In the genomic region with DNA sequence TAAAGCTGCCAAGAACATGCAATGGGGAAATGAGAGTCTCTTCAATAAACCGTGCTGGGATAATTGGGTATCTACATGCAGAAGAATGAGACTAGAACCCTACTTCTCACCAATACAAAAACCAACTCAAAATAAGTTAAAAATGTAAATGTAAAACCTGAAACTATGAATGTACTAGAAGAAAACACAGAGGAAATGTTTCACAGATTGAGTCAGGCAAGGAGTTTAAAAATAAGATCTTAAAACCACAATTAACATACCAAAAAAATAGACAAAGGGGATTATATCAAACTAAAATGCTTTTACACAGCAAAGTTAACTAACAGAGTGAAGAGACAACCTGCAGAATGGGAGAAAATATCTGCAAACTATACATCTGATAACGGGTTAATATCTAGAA, we compare ENCODE assay signal across 35 cellular contexts.
"Had no signal": no experiment of that assay in that cellular context is flagged by ENCODE, and none has a peak within 500 bp of the region (broad histone marks: within the 10 kb centered on the region; RNA-seq: fewer than 3 reads in every experiment).

No MANE protein-coding gene starts in this region.

- H3K9me3 ChIP-seq: adrenal gland, esophagus muscularis mucosa had no signal

- H3K27ac ChIP-seq: adrenal gland, ascending aorta, breast epithelium, cardiac muscle cell, esophagus muscularis mucosa, gastroesophageal sphincter, WERI-Rb-1 had no signal

- H3K4me3 ChIP-seq: adrenal gland, ascending aorta, breast epithelium, cardiac muscle cell, esophagus muscularis mucosa, gastroesophageal sphincter had no signal

- H3K27ac Mint-ChIP-seq: activated B cell treated with CpG ODN at 0.5 μM for 24 hours; activated CD8-positive, alpha-beta T cell treated with anti-CD3 and anti-CD28 coated beads for 36 hours; activated naive CD4-positive, alpha-beta T cell treated with anti-CD3 and anti-CD28 coated beads, Interleukin-2, amount 50 U/mL, for 24 hours; activated naive CD8-positive, alpha-beta T cell treated with anti-CD3 and anti-CD28 coated beads for 36 hours; activated naive CD8-positive, alpha-beta T cell treated with anti-CD3 and anti-CD28 coated beads, Interleukin-2, amount 50 U/mL, for 24 hours; activated T-helper 17 cell treated with anti-CD3 and anti-CD28 coated beads, Interleukin-2, amount 50 U/mL, for 72 hours; brain; effector memory CD8-positive, alpha-beta T cell; T-helper 17 cell; T-helper 2 cell treated with Interferon-gamma antibody and Interleukin-4, amounts not matched to agents 5 μg/mL and 100 μg/mL, for 36 hours had no signal

- H3K36me3 ChIP-seq: adrenal gland, breast epithelium, cardiac muscle cell had no signal

- H3K4me1 Mint-ChIP-seq: activated B cell treated with CpG ODN at 0.5 μM for 24 hours; activated naive CD4-positive, alpha-beta T cell treated with anti-CD3 and anti-CD28 coated beads, Interleukin-2, amount 50 U/mL, for 24 hours; activated naive CD8-positive, alpha-beta T cell treated with anti-CD3 and anti-CD28 coated beads, Interleukin-2, amount 50 U/mL, for 24 hours; T-helper 17 cell had no signal

- H3K4me3 Mint-ChIP-seq: activated B cell treated with CpG ODN at 0.5 μM for 24 hours; activated CD8-positive, alpha-beta T cell treated with anti-CD3 and anti-CD28 coated beads for 36 hours; activated naive CD4-positive, alpha-beta T cell treated with anti-CD3 and anti-CD28 coated beads, Interleukin-2, amount 50 U/mL, for 24 hours; activated naive CD8-positive, alpha-beta T cell treated with anti-CD3 and anti-CD28 coated beads for 36 hours; activated naive CD8-positive, alpha-beta T cell treated with anti-CD3 and anti-CD28 coated beads, Interleukin-2, amount 50 U/mL, for 24 hours; activated T-cell treated with anti-CD3 and anti-CD28 coated beads, Interleukin-2, amount 50 U/mL, for 4 hours; activated T-helper 17 cell treated with anti-CD3 and anti-CD28 coated beads, Interleukin-2, amount 50 U/mL, for 72 hours; brain; effector memory CD8-positive, alpha-beta T cell; T-helper 17 cell; T-helper 2 cell treated with Interferon-gamma antibody and Interleukin-4, amounts not matched to agents 5 μg/mL and 100 μg/mL, for 36 hours had no signal

- DNase-seq: activated B cell treated with CpG ODN at 0.5 μM for 24 hours; activated CD4-positive, alpha-beta T cell treated with anti-CD3 and anti-CD28 coated beads for 48 hours; activated CD4-positive, alpha-beta T cell treated with anti-CD3 and anti-CD28 coated beads, Interleukin-2, amount 50 U/mL, for 1 hour; activated CD4-positive, alpha-beta T cell treated with anti-CD3 and anti-CD28 coated beads, Interleukin-2, amount 50 U/mL, for 48 hours; activated CD8-positive, alpha-beta memory T cell treated with anti-CD3 and anti-CD28 coated beads for 24 hours; activated CD8-positive, alpha-beta T cell treated with anti-CD3 and anti-CD28 coated beads for 36 hours; activated effector memory CD4-positive, alpha-beta T cell treated with Interleukin-2 at 50 U/mL for 16 hours; activated gamma-delta T cell treated with Interleukin-2 at 50 U/mL for 16 hours; activated naive CD4-positive, alpha-beta T cell treated with Interleukin-2 at 50 U/mL for 16 hours; activated naive CD8-positive, alpha-beta T cell treated with anti-CD3 and anti-CD28 coated beads for 36 hours; activated naive CD8-positive, alpha-beta T cell treated with anti-CD3 and anti-CD28 coated beads, Interleukin-2, amount 50 U/mL, for 24 hours; activated T-cell treated with anti-CD3 and anti-CD28 coated beads, Interleukin-2, amount 50 U/mL, for 4 hours; adrenal gland; central memory CD4-positive, alpha-beta T cell; cerebellar nuclear complex; cortex of kidney; dermis blood vessel endothelial cell; effector CD4-positive, alpha-beta T cell; effector memory CD8-positive, alpha-beta T cell; erythroblast; foreskin melanocyte; head of caudate nucleus; hippocampal formation; T-helper 17 cell; T1000; WERI-Rb-1 had no signal

- H3K27me3 ChIP-seq: adrenal gland, ascending aorta, breast epithelium, cardiac muscle cell, esophagus muscularis mucosa, gastroesophageal sphincter had no signal

- H3K4me1 ChIP-seq: adrenal gland, ascending aorta, breast epithelium, esophagus muscularis mucosa, gastroesophageal sphincter had no signal

- H3K27me3 Mint-ChIP-seq: activated B cell treated with CpG ODN at 0.5 μM for 24 hours; activated CD8-positive, alpha-beta T cell treated with anti-CD3 and anti-CD28 coated beads for 36 hours; activated naive CD4-positive, alpha-beta T cell treated with anti-CD3 and anti-CD28 coated beads, Interleukin-2, amount 50 U/mL, for 24 hours; activated naive CD8-positive, alpha-beta T cell treated with anti-CD3 and anti-CD28 coated beads for 36 hours; activated naive CD8-positive, alpha-beta T cell treated with anti-CD3 and anti-CD28 coated beads, Interleukin-2, amount 50 U/mL, for 24 hours; activated T-helper 17 cell treated with anti-CD3 and anti-CD28 coated beads, Interleukin-2, amount 50 U/mL, for 72 hours; effector memory CD8-positive, alpha-beta T cell; T-helper 17 cell had no signal
